ENCODE assay signal across 9 cellular contexts in the genomic region with DNA sequence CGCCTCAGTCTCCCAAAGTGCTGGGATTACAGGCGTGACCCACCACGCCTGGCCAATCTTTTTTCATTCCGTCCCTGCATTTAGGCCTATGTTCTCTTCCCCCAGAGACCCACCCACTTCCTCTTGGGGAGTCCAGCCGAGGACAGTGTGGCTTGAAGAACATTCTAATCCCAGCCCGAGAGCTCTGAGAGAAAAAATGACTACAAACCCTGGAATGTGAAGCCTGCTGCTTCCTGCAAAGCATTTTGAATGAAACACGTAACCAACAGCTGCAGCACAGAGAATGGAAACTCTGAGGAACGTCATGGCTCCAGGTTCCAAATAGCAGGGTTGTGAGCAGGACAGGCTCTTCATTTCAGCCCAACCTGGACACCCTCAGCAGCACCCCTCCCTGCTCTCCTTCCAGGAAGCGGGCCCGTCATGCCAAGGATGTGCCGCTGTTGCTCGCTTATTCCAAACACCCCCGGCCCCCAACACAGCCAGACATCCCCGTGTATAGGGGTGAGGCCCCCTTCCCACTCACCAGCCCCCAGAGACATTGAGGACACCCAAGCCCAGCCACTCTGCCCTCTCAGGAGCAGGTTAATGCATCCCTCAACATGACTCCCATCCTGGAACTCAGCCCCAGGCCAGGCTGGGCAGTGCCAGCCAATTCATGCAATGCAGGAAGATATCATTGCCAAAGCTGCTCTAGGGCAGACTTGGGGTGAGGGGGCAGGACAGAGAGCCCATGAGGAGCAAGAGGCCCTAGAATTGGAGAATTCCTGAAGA.
DNase-seq lines count a peak whose midpoint lies in the region; ATAC-seq and TF ChIP-seq lines count a peak whose summit lies in the region.
"Had no signal": no experiment of that assay in that cellular context is flagged by ENCODE, and none has a peak within 500 bp of the region (broad histone marks: within the 10 kb centered on the region; RNA-seq: fewer than 3 reads in every experiment).

No MANE protein-coding gene starts in this region.

- H3K36me3 Mint-ChIP-seq in glutamatergic neuron (ENCODE audit: unreplicated experiment) = peaks cover 6% of the 10 kb centered on the region

- peaks cover 21% of the 10 kb centered on the region for H3K4me1 Mint-ChIP-seq in glutamatergic neuron (ENCODE audit: low read depth, unreplicated experiment)
- H3K4me1 Mint-ChIP-seq: memory B cell had no signal

- peaks cover 2% of the 10 kb centered on the region for H3K27me3 Mint-ChIP-seq in glutamatergic neuron (ENCODE audit: unreplicated experiment)
- H3K27me3 Mint-ChIP-seq: memory B cell had no signal

- TF ChIP-seq CTCF in ascending aorta (IDR thresholded peaks at IDR 0.05) (no peak), retinal pigment epithelial cell (conservative IDR thresholded peaks at IDR 0.05; ENCODE audit: low read depth, low read length) (no peak), glutamatergic neuron (IDR thresholded peaks at IDR 0.05; ENCODE audit: partially characterized antibody, unreplicated experiment) (no peak)

- DNase-seq in EL = peak; percentile 99
- DNase-seq in ascending aorta (ENCODE audit: low spot score in 2 of 2) = peak; percentile 80 to 96
- DNase-seq in left ventricle myocardium superior = peak; percentile 70
- DNase-seq in retinal pigment epithelial cell (ENCODE audit: low read depth) = peak; percentile 95
- DNase-seq in SHP77 (lab: John Stamatoyannopoulos, UW) = no peak
- no peak for DNase-seq in cerebellum (ENCODE audit: low spot score)
- no peak for DNase-seq in glutamatergic neuron

- ATAC-seq in left ventricle myocardium superior (peak; percentile 80), HG03460 (IDR thresholded peaks at IDR 0.05; ENCODE audit: unreplicated experiment) (no peak)

- H3K4me3 Mint-ChIP-seq in glutamatergic neuron (ENCODE audit: unreplicated experiment) = no peak overlapping the region
- H3K4me3 Mint-ChIP-seq: memory B cell had no signal

- intact Hi-C loops in ascending aorta (cut with DNase I) = loop anchor here (1.0 to 2.0 kb wide), 4 partner anchors 11 to 140 kb away; partner anchors contain the start of gene ZFP36L2
- intact Hi-C loops in left ventricle myocardium superior (cut with micrococcal nuclease) = no loop called here

- peak overlapping the region; percentile 96 to 97 for H3K27ac ChIP-seq in ascending aorta

- peaks cover 33 to 63% of the 10 kb centered on the region in 2 donors for H3K4me1 ChIP-seq in ascending aorta

- no peaks in the 10 kb centered on the region for H3K27me3 ChIP-seq in ascending aorta

- H3K9me3 Mint-ChIP-seq in glutamatergic neuron (ENCODE audit: unreplicated experiment) = peaks cover 4% of the 10 kb centered on the region

- H3K4me3 ChIP-seq in ascending aorta (no peak overlapping the region), retinal pigment epithelial cell (ENCODE audit: low read length) (no peak overlapping the region)

- no peak overlapping the region for H3K27ac Mint-ChIP-seq in glutamatergic neuron (ENCODE audit: unreplicated experiment)
- H3K27ac Mint-ChIP-seq: memory B cell had no signal

- peaks cover 0 to 12% of the 10 kb centered on the region in 2 donors for H3K9me3 ChIP-seq in ascending aorta

- H3K36me3 ChIP-seq in ascending aorta = no peaks in the 10 kb centered on the region

Comparison
In these comparisons a context has a peak if more than half of its experiments do, and no peak if none do; other contexts are left out.
1. DNase-seq: peak in EL (single experiment), ascending aorta (2 of 2), left ventricle myocardium superior (single experiment) and retinal pigment epithelial cell (single experiment); none in SHP77 (0 of 2), cerebellum (single experiment) and glutamatergic neuron (single experiment).